In the genomic region with DNA sequence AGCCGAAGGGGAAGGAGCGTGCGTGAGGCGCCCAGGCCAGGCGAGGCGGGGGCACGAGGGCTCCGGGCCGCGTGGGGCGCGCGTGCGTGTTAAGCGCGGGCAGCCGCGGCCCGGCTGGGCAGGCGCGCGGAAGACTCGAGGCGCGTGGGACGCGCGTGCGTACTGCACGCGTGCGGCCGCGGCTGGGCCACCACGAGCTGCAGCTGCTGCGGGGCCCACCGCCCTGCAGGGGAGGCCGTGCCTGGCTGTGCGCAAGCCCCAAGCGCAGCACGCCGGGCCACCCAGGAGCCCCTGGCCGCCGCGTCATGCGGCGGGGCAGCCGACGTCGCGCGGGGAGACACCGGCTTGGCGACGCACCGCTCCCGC, we compare ENCODE assay signal across 8 cellular contexts. TPM values are rescaled to one million over a fixed set of nuclear protein-coding genes. Genes with fewer than 3 reads are reported as not detected.
DNase-seq lines count a peak whose midpoint lies in the region; ATAC-seq and TF ChIP-seq lines count a peak whose summit lies in the region.

No MANE protein-coding gene starts in this region.

- no peaks in the 10 kb centered on the region for H3K36me3 ChIP-seq in lung (ENCODE audit: control insufficient read depth in 2 of 2, insufficient read depth in 2 of 2, low read length in 2 of 2)
- no peaks in the 10 kb centered on the region for H3K36me3 ChIP-seq in WERI-Rb-1

- no peak overlapping the region for H3K27ac Mint-ChIP-seq in activated naive CD8-positive, alpha-beta T cell
- peak overlapping the region; percentile 86 for H3K27ac Mint-ChIP-seq in type B pancreatic cell

- peaks cover 17% of the 10 kb centered on the region for H3K27me3 Mint-ChIP-seq in activated naive CD8-positive, alpha-beta T cell
- peaks cover 32% of the 10 kb centered on the region for H3K27me3 Mint-ChIP-seq in type B pancreatic cell

- no peaks in the 10 kb centered on the region for H3K9me3 Mint-ChIP-seq in activated naive CD8-positive, alpha-beta T cell (ENCODE audit: low read depth)
- no peaks in the 10 kb centered on the region for H3K9me3 Mint-ChIP-seq in type B pancreatic cell

- intact Hi-C loops in Right ventricle myocardium superior (cut with DNase I) = no loop called here
- intact Hi-C loops in cardiac septum (cut with DNase I) = no loop called here

- H3K4me1 Mint-ChIP-seq in activated naive CD8-positive, alpha-beta T cell (ENCODE audit: low read depth) = peaks cover 25% of the 10 kb centered on the region
- peaks cover 43% of the 10 kb centered on the region for H3K4me1 Mint-ChIP-seq in type B pancreatic cell (ENCODE audit: unreplicated experiment)

- peaks cover 0 to 21% of the 10 kb centered on the region in 2 donors for H3K4me1 ChIP-seq in lung (ENCODE audit: control insufficient read depth in 2 of 2, insufficient read depth in 2 of 2, low read length in 2 of 2)

- H3K4me3 ChIP-seq in lung = peak overlapping the region; percentile 51
- no peak overlapping the region for H3K4me3 ChIP-seq in WERI-Rb-1 (ENCODE audit: low read depth, low read length)

- peaks cover 2% of the 10 kb centered on the region for H3K36me3 Mint-ChIP-seq in activated naive CD8-positive, alpha-beta T cell
- peaks cover 12% of the 10 kb centered on the region for H3K36me3 Mint-ChIP-seq in type B pancreatic cell

- H3K9me3 ChIP-seq in lung (ENCODE audit: control insufficient read depth in 2 of 2, insufficient read depth in 1 of 2, low read length in 1 of 2) = peaks cover 0 to 2% of the 10 kb centered on the region in 2 donors
- H3K9me3 ChIP-seq in WERI-Rb-1 (ENCODE audit: severe bottlenecking) = peaks cover 8% of the 10 kb centered on the region

- TF ChIP-seq CTCF in lung (IDR thresholded peaks at IDR 0.05; ENCODE audit: control extremely low read depth, extremely low read depth) (no peak), type B pancreatic cell (conservative IDR thresholded peaks at IDR 0.05) (no peak), WERI-Rb-1 (IDR thresholded peaks at IDR 0.05; ENCODE audit: low read depth, low read length) (no peak)

- DNase-seq in Right ventricle myocardium superior (no peak), cardiac septum (ENCODE audit: low spot score) (no peak), lung (ENCODE audit: low spot score) (no peak), type B pancreatic cell (ENCODE audit: extremely low spot score, unreplicated experiment) (peak; percentile 71), activated gamma-delta T cell treated with Interleukin-2 at 50 U/mL for 16 hours (no peak), DMS53 (lab: John Stamatoyannopoulos, UW) (no peak), WERI-Rb-1 (no peak)

- peak; percentile 15 for ATAC-seq in Right ventricle myocardium superior (ENCODE audit: poor library complexity)
- ATAC-seq in lung (ENCODE audit: insufficient read depth, low FRiP score) = peak; percentile 6

- no peak overlapping the region for H3K27ac ChIP-seq in lung (ENCODE audit: low read depth in 1 of 2, low read length in 1 of 2)
- H3K27ac ChIP-seq in WERI-Rb-1 = no peak overlapping the region

- H3K4me3 Mint-ChIP-seq in activated naive CD8-positive, alpha-beta T cell = peak overlapping the region; percentile 79
- H3K4me3 Mint-ChIP-seq in type B pancreatic cell = peak overlapping the region; percentile 94

- WGBS in lung, 2 donors = 1 to 2% methylated on average over 39 to 57 of the region's 57 CpGs

- peaks cover 9% of the 10 kb centered on the region for H3K27me3 ChIP-seq in lung (ENCODE audit: control insufficient read depth, insufficient read depth)
- H3K27me3 ChIP-seq in WERI-Rb-1 (ENCODE audit: insufficient read depth, low read depth, severe bottlenecking) = no peaks in the 10 kb centered on the region

RNA-seq across cellular contexts. Expression of gene TRIM71, which starts 0.6 kb away (rescaled TPM):
- total RNA-seq in Right ventricle myocardium superior (not detected), cardiac septum (not detected), lung (1 to 10 TPM; 2.9 to 9.9 TPM), type B pancreatic cell (ENCODE audit: low replicate concordance) (11.2 and 26.5 TPM in 2 replicates)
- polyA plus RNA-seq in lung = 1 to 10 TPM in 1 of 2 donors, under 1 TPM in 1; 0.45 to 1.1 TPM
